Comparison of ENCODE assay signal across 9 cellular contexts in genomic region chr9:79574166-79574565, GRCh38. TPM values are rescaled to one million over a fixed set of nuclear protein-coding genes. Genes with fewer than 3 reads are reported as not detected.
DNase-seq lines count a peak whose midpoint lies in the region; ATAC-seq, FAIRE-seq and TF ChIP-seq lines count a peak whose summit lies in the region.
"Had no signal": no experiment of that assay in that cellular context is flagged by ENCODE, and none has a peak within 500 bp of the region (broad histone marks: within the 10 kb centered on the region; RNA-seq: fewer than 3 reads in every experiment).

No MANE protein-coding gene starts in this region.

- ATAC-seq in activated CD8-positive, alpha-beta memory T cell treated with anti-CD3 and anti-CD28 coated beads, Interleukin-2, amount 10 ng/mL, durations not matched to agents 7 days and 5 days: no peak
- ATAC-seq in GM12878: no peak
- no peak for ATAC-seq in lower lobe of right lung
- no peak for ATAC-seq in thoracic aorta (ENCODE audit: insufficient number of reproducible peaks, low FRiP score, low read depth)
- ATAC-seq in HG02763 (IDR thresholded peaks at IDR 0.05; ENCODE audit: unreplicated experiment): no peak
- no peak for ATAC-seq in GM21576 (IDR thresholded peaks at IDR 0.05; ENCODE audit: unreplicated experiment)

- H3K4me3 Mint-ChIP-seq in activated CD8-positive, alpha-beta memory T cell treated with anti-CD3 and anti-CD28 coated beads, Interleukin-2, amount 10 ng/mL, durations not matched to agents 7 days and 5 days: no peak overlapping the region

- TF ChIP-seq POLR2A in GM12878 (IDR thresholded peaks at IDR 0.05; ENCODE audit: low read depth, low read length): no peak

- peak overlapping the region; percentile 85 for H3K4me2 ChIP-seq in GM12878 (ENCODE audit: control insufficient read depth, insufficient read depth)

- peaks cover 13% of the 10 kb centered on the region for H3K79me2 ChIP-seq in GM12878 (ENCODE audit: control insufficient read depth, insufficient read depth, low read length)

- DNase-seq in activated CD8-positive, alpha-beta memory T cell treated with anti-CD3 and anti-CD28 coated beads, Interleukin-2, amount 10 ng/mL, durations not matched to agents 7 days and 5 days: no peak
- no peak for DNase-seq in activated CD8-positive, alpha-beta memory T cell treated with anti-CD3 and anti-CD28 coated beads for 24 hours
- DNase-seq in GM12878 (ENCODE audit: low read depth, low spot score) (no peak), lower lobe of right lung (no peak), thoracic aorta (ENCODE audit: low spot score) (no peak)
- no peak for DNase-seq in effector CD4-positive, alpha-beta T cell

- no peaks in the 10 kb centered on the region for H3K27me3 Mint-ChIP-seq in activated CD8-positive, alpha-beta memory T cell treated with anti-CD3 and anti-CD28 coated beads, Interleukin-2, amount 10 ng/mL, durations not matched to agents 7 days and 5 days

- peaks cover 32% of the 10 kb centered on the region for H3K36me3 Mint-ChIP-seq in activated CD8-positive, alpha-beta memory T cell treated with anti-CD3 and anti-CD28 coated beads, Interleukin-2, amount 10 ng/mL, durations not matched to agents 7 days and 5 days

- in situ Hi-C loops in GM12878 (cut with MboI): no loop called here

- H3K4me1 ChIP-seq in GM12878 (ENCODE audit: control insufficient read depth, insufficient read depth, low read length) (peaks cover 6% of the 10 kb centered on the region; the same call in 1 of the 2 replicates), lower lobe of right lung (peaks cover 51% of the 10 kb centered on the region), thoracic aorta (ENCODE audit: control insufficient read depth in 1 of 2, low read depth in 2 of 2) (peaks cover 12% of the 10 kb centered on the region in 2 donors)

- WGBS in GM12878 (ENCODE audit: insufficient coverage, insufficient replicate concordance, low lambda C conversion rate, missing lambda C conversion rate): 6% methylated on average over 6 of the region's 6 CpGs

- no peaks in the 10 kb centered on the region for H3K9me3 Mint-ChIP-seq in activated CD8-positive, alpha-beta memory T cell treated with anti-CD3 and anti-CD28 coated beads, Interleukin-2, amount 10 ng/mL, durations not matched to agents 7 days and 5 days (ENCODE audit: low read depth)

- POLR2A ChIA-PET in GM12878 (lab: Charles Lee): interaction anchor here (0.6 to 0.7 kb wide), 2 partner anchors 50 to 54 kb away, joined by 3 read pairs; no protein-coding TSS in a partner anchor

- FAIRE-seq in GM12878 (lab: Jason Lieb, UNC): no peak

- SMC1A ChIA-PET in GM12878 (lab: Charles Lee; ENCODE audit: uncharacterized antibody, unreplicated experiment): interaction anchor here (0.7 to 3.8 kb wide), 16 partner anchors 9 to 305 kb away, joined by 3 to 17 read pairs (median 3); no protein-coding TSS in a partner anchor

- H3K27ac Mint-ChIP-seq in activated CD8-positive, alpha-beta memory T cell treated with anti-CD3 and anti-CD28 coated beads, Interleukin-2, amount 10 ng/mL, durations not matched to agents 7 days and 5 days: peak overlapping the region; percentile 89

- H3K27me3 ChIP-seq in GM12878 (replicated peaks in 1 of 2; ENCODE audit: control insufficient read depth in 2 of 2, insufficient read depth in 2 of 2, low read length in 1 of 2): no peaks in the 10 kb centered on the region
- peaks cover 9% of the 10 kb centered on the region for H3K27me3 ChIP-seq in lower lobe of right lung (ENCODE audit: low read depth)
- H3K27me3 ChIP-seq in thoracic aorta (replicated peaks; ENCODE audit: insufficient read depth): no peaks in the 10 kb centered on the region

- H3K36me3 ChIP-seq in GM12878 (ENCODE audit: control insufficient read depth in 2 of 2, insufficient read depth in 2 of 2, low read length in 1 of 2) (no peaks in the 10 kb centered on the region; a peak in 2 of 4 replicates), lower lobe of right lung (no peaks in the 10 kb centered on the region), thoracic aorta (no peaks in the 10 kb centered on the region)

- RAD21 ChIA-PET in GM12878 (lab: Charles Lee; ENCODE audit: unreplicated experiment): interaction anchor here (0.8 to 1.6 kb wide), 6 partner anchors 11 to 100 kb away, joined by 3 to 5 read pairs (median 3); no protein-coding TSS in a partner anchor

- TF ChIP-seq CTCF in GM12878 (IDR thresholded peaks at IDR 0.05 in 2 of 3, conservative IDR thresholded peaks at IDR 0.05 in 1 of 3; ENCODE audit: control insufficient read depth in 2 of 3, extremely low read depth in 1 of 3, insufficient read depth in 1 of 3, low read depth in 3 of 3, low read length in 3 of 3): no peak; a peak in 1 of 6 replicates
- no peak for TF ChIP-seq CTCF in lower lobe of right lung (IDR thresholded peaks at IDR 0.05)
- no peak for TF ChIP-seq CTCF in thoracic aorta (IDR thresholded peaks at IDR 0.05)

- peaks cover 44% of the 10 kb centered on the region for H3K4me1 Mint-ChIP-seq in activated CD8-positive, alpha-beta memory T cell treated with anti-CD3 and anti-CD28 coated beads, Interleukin-2, amount 10 ng/mL, durations not matched to agents 7 days and 5 days

- H3K4me3 ChIP-seq in GM12878: peak overlapping the region; percentile 89
- peak overlapping the region; percentile 73 for H3K4me3 ChIP-seq in lower lobe of right lung
- peak overlapping the region; percentile 95 for H3K4me3 ChIP-seq in thoracic aorta

- TF ChIP-seq RAD21 in GM12878 (IDR thresholded peaks at IDR 0.05; ENCODE audit: insufficient read depth, low read depth, low read length): no peak

- no peak overlapping the region for H2AFZ ChIP-seq in GM12878 (ENCODE audit: control insufficient read depth, low read depth, low read length)

- H4K20me1 ChIP-seq in GM12878 (ENCODE audit: control insufficient read depth, insufficient read depth): no peaks in the 10 kb centered on the region

- intact Hi-C loops in GM12878 (cut with micrococcal nuclease; ENCODE audit: unreplicated experiment) (loop anchor here (2.0 to 5.0 kb wide), 4 partner anchors 17 to 243 kb away; no protein-coding TSS in a partner anchor), lower lobe of right lung (cut with DNase I) (no loop called here)

- TF ChIP-seq EP300 in GM12878 (IDR thresholded peaks at IDR 0.05; ENCODE audit: borderline replicate concordance in 1 of 2, control insufficient read depth in 1 of 2, low read depth in 2 of 2, low read length in 2 of 2): no peak

- H3K9me3 ChIP-seq in GM12878 (replicated peaks; ENCODE audit: control insufficient read depth, insufficient read depth, low read length): no peaks in the 10 kb centered on the region
- H3K9me3 ChIP-seq in lower lobe of right lung: no peaks in the 10 kb centered on the region
- no peaks in the 10 kb centered on the region for H3K9me3 ChIP-seq in thoracic aorta

- CTCF ChIA-PET in activated CD8-positive, alpha-beta memory T cell treated with anti-CD3 and anti-CD28 coated beads, Interleukin-2, amount 10 ng/mL, durations not matched to agents 7 days and 5 days (lab: Charles Lee): no interaction called here
- CTCF ChIA-PET in GM12878 (lab: Yijun Ruan, JAX): interaction anchor here (0.6 to 1.3 kb wide), 8 partner anchors 9 to 127 kb away, joined by 3 to 5 read pairs (median 4); no protein-coding TSS in a partner anchor

- no TSS peak for BruUV-seq in GM12878 (replicated peaks; lab: Mats Ljungman, UMichigan)

- peak overlapping the region; percentile 67 for H3K9ac ChIP-seq in GM12878 (ENCODE audit: control insufficient read depth, insufficient read depth, low read length)

- no peak overlapping the region for H3K27ac ChIP-seq in GM12878 (ENCODE audit: control insufficient read depth, insufficient read depth)
- no peak overlapping the region for H3K27ac ChIP-seq in lower lobe of right lung
- H3K27ac ChIP-seq in thoracic aorta: no peak overlapping the region
- H3K27ac ChIP-seq: C4-2B had no signal

TF ChIP-seq in GM12878, 131 proteins besides CTCF, POLR2A, EP300 and RAD21 (continues in another document):
- no peak for TF ChIP-seq TCF12 (IDR thresholded peaks at IDR 0.05; ENCODE audit: low read depth, low read length)
- no peak for TF ChIP-seq CEBPB (IDR thresholded peaks at IDR 0.05; ENCODE audit: borderline replicate concordance in 1 of 2, low read depth in 2 of 2, low read length in 2 of 2)
- TF ChIP-seq NR2C2 (IDR thresholded peaks at IDR 0.05; ENCODE audit: borderline replicate concordance, control insufficient read depth, insufficient read length, low read depth): no peak
- TF ChIP-seq RUNX3 (IDR thresholded peaks at IDR 0.05; ENCODE audit: low read length): no peak
- no peak for TF ChIP-seq PAX8 (IDR thresholded peaks at IDR 0.05)
- TF ChIP-seq YBX1 (IDR thresholded peaks at IDR 0.05): no peak
- TF ChIP-seq NFYA (IDR thresholded peaks at IDR 0.05; ENCODE audit: borderline replicate concordance, low read depth, low read length): no peak
- TF ChIP-seq FOS (IDR thresholded peaks at IDR 0.05; ENCODE audit: borderline replicate concordance, extremely low read depth, insufficient read length): no peak

RNA-seq across cellular contexts. Expression of gene TLE4, which starts 2.4 kb away (rescaled TPM):
- total RNA-seq in activated CD8-positive, alpha-beta memory T cell treated with anti-CD3 and anti-CD28 coated beads, Interleukin-2, amount 10 ng/mL, durations not matched to agents 7 days and 5 days: 10 to 100 TPM; 41.2 to 45.8 TPM
- 172 and 196 TPM in 2 replicates for total RNA-seq in GM12878 (2013; cell fraction: nucleolus; rRNA removed)
- total RNA-seq in GM12878 (2014; rRNA removed): 37.5 and 41.3 TPM in 2 replicates
- total RNA-seq in GM12878 (2014; rRNA removed; fragmentation: Illumina TruSeq; extraction: Trizol): 21.9 and 24.9 TPM in 2 replicates
- total RNA-seq in GM12878 (2021): 33.3 and 37.0 TPM in 2 replicates
- polyA plus RNA-seq in GM12878 (2011; ENCODE audit: low read depth): 4.7 TPM
- 44.8 and 53.3 TPM in 2 replicates for polyA plus RNA-seq in GM12878 (2011; rRNA removed)
- 42.1 and 49.9 TPM in 2 replicates for polyA plus RNA-seq in GM12878 (2011; cell fraction: cytosol; rRNA removed)
- polyA plus RNA-seq in GM12878 (2011; cell fraction: nucleus; rRNA removed): 95.8 and 120 TPM in 2 replicates
- 7.8 and 9.7 TPM in 2 replicates for polyA plus RNA-seq in GM12878 (2012)
- 30.0 and 35.4 TPM in 2 replicates for polyA plus RNA-seq in GM12878 (2014; fragmentation: Illumina TruSeq; extraction: Trizol)
- 1 to 10 TPM; 5.3 to 6.6 TPM for polyA plus RNA-seq in GM12878 (2014; fragmentation: Nextera tagmentation; extraction: Ambion mirVana)
- polyA plus RNA-seq in GM12878 (2014; rRNA removed): 20.5 and 22.6 TPM in 2 replicates
- polyA plus RNA-seq in GM12878 (2016; fragmentation: Nextera tagmentation; extraction: Ambion mirVana): 10 to 100 TPM; 11.1 to 24.1 TPM
- polyA minus RNA-seq in GM12878 (2011; rRNA and poly(A)+ RNA removed): 102 and 123 TPM in 2 replicates
- 28.0 and 30.1 TPM in 2 replicates for polyA minus RNA-seq in GM12878 (2011; cell fraction: cytosol; rRNA and poly(A)+ RNA removed)
- polyA minus RNA-seq in GM12878 (2011; cell fraction: nucleus; rRNA and poly(A)+ RNA removed): 115 and 182 TPM in 2 replicates
- total RNA-seq in lower lobe of right lung: 48.6 TPM
- total RNA-seq in thoracic aorta: 10 to 100 TPM; 19.7 to 44.1 TPM
